In genomic region chr19:41309225-41310030, GRCh38 we compare ENCODE assay signal across 8 cellular contexts. TPM values are rescaled to one million over a fixed set of nuclear protein-coding genes. Genes with fewer than 3 reads are reported as not detected.
DNase-seq lines count a peak whose midpoint lies in the region; ATAC-seq and TF ChIP-seq lines count a peak whose summit lies in the region.

No MANE protein-coding gene starts in this region.

- H3K27me3 Mint-ChIP-seq in activated naive CD8-positive, alpha-beta T cell treated with anti-CD3 and anti-CD28 coated beads, Interleukin-2, amount 10 ng/mL, durations not matched to agents 7 days and 5 days = no peaks in the 10 kb centered on the region

- ATAC-seq in HG03439 (IDR thresholded peaks at IDR 0.05; ENCODE audit: unreplicated experiment) = peak; percentile 3
- ATAC-seq in activated naive CD8-positive, alpha-beta T cell treated with anti-CD3 and anti-CD28 coated beads, Interleukin-2, amount 10 ng/mL, durations not matched to agents 7 days and 5 days (ENCODE audit: low read depth) = no peak

- no peak for TF ChIP-seq CTCF in AG04449 (IDR thresholded peaks at IDR 0.05; ENCODE audit: insufficient read depth, low read length, missing control alignments)

- peak overlapping the region; percentile 96 for H3K27ac Mint-ChIP-seq in activated naive CD8-positive, alpha-beta T cell treated with anti-CD3 and anti-CD28 coated beads, Interleukin-2, amount 10 ng/mL, durations not matched to agents 7 days and 5 days

- POLR2A ChIA-PET in AG04449 (lab: Yijun Ruan, JAX) = interaction anchor here (0.6 to 2.4 kb wide), 8 partner anchors 11 to 105 kb away, joined by 3 to 9 read pairs (median 4); no protein-coding TSS in a partner anchor
- POLR2A ChIA-PET in activated naive CD8-positive, alpha-beta T cell treated with anti-CD3 and anti-CD28 coated beads, Interleukin-2, amount 10 ng/mL, durations not matched to agents 7 days and 5 days (lab: Charles Lee) = interaction anchor here (0.7 to 14.7 kb wide), 19 partner anchors 10 to 161 kb away, joined by 3 to 195 read pairs (median 5); partner anchors contain the start of genes B9D2, HNRNPUL1 and TGFB1

- peaks cover 58% of the 10 kb centered on the region for H3K4me1 Mint-ChIP-seq in activated naive CD8-positive, alpha-beta T cell treated with anti-CD3 and anti-CD28 coated beads, Interleukin-2, amount 10 ng/mL, durations not matched to agents 7 days and 5 days

- H3K9me3 Mint-ChIP-seq in activated naive CD8-positive, alpha-beta T cell treated with anti-CD3 and anti-CD28 coated beads, Interleukin-2, amount 10 ng/mL, durations not matched to agents 7 days and 5 days = no peaks in the 10 kb centered on the region

- peaks cover 19% of the 10 kb centered on the region for H3K36me3 ChIP-seq in iPS DF 6.9 (ENCODE audit: control insufficient read depth, insufficient read depth, low read length)

- H3K4me3 ChIP-seq in AG04449 (ENCODE audit: low read depth, low read length) (peak overlapping the region; percentile 92), iPS DF 6.9 (ENCODE audit: low read length) (peak overlapping the region; percentile 83; the same call in 1 of the 2 replicates), skin epidermis (peak overlapping the region; percentile 50 to 80 (median 68))

- no CpG with 5 or more reads among the region's 23 CpGs for WGBS in iPS DF 6.9 (ENCODE audit: insufficient coverage, insufficient read length)

- peak overlapping the region; percentile 91 for H3K4me3 Mint-ChIP-seq in activated naive CD8-positive, alpha-beta T cell treated with anti-CD3 and anti-CD28 coated beads, Interleukin-2, amount 10 ng/mL, durations not matched to agents 7 days and 5 days

- no peaks in the 10 kb centered on the region; the same call in 1 of the 2 replicates for H3K27me3 ChIP-seq in iPS DF 6.9 (ENCODE audit: control insufficient read depth, insufficient read depth, low read length)

- H3K27ac ChIP-seq in iPS DF 6.9 (ENCODE audit: low read length) (no peak overlapping the region), skin epidermis (peak overlapping the region; percentile 69 to 99 (median 96))

- peaks cover 29% of the 10 kb centered on the region for H3K36me3 Mint-ChIP-seq in activated naive CD8-positive, alpha-beta T cell treated with anti-CD3 and anti-CD28 coated beads, Interleukin-2, amount 10 ng/mL, durations not matched to agents 7 days and 5 days

- no peaks in the 10 kb centered on the region for H3K9me3 ChIP-seq in iPS DF 6.9 (ENCODE audit: control insufficient read depth, insufficient read depth, low read length)

- 0 out of 2 replicates have a peak, but pooled peaks cover 3% of the 10 kb centered on the region for H3K4me1 ChIP-seq in iPS DF 6.9 (ENCODE audit: control insufficient read depth, insufficient read depth, low read length)

- CTCF ChIA-PET in AG04449 (lab: Yijun Ruan, JAX) = interaction anchor here (0.9 to 7.1 kb wide), 38 partner anchors 8 to 335 kb away, joined by 3 to 164 read pairs (median 8); partner anchors contain the start of genes AXL, HNRNPUL1 and TGFB1

- no peak for DNase-seq in AG04449 (ENCODE audit: low read depth, low spot score)
- DNase-seq in activated naive CD8-positive, alpha-beta T cell treated with anti-CD3 and anti-CD28 coated beads, Interleukin-2, amount 10 ng/mL, durations not matched to agents 7 days and 5 days = no peak
- DNase-seq in iPS DF 6.9 (ENCODE audit: low read depth, low spot score) = no peak
- DNase-seq in effector CD8-positive, alpha-beta T cell (lab: John Stamatoyannopoulos, UW) = no peak
- no peak for DNase-seq in NCI-H510A treated with DMSO at 0.1 percent for 48 hours (lab: John Stamatoyannopoulos, UW)
- DNase-seq in RKO (ENCODE audit: low spot score) = no peak

RNA-seq across cellular contexts. Expression of gene CCDC97, which starts 0.5 kb away (rescaled TPM):
- 10 to 100 TPM; 37.8 to 40.8 TPM for total RNA-seq in activated naive CD8-positive, alpha-beta T cell treated with anti-CD3 and anti-CD28 coated beads, Interleukin-2, amount 10 ng/mL, durations not matched to agents 7 days and 5 days

RNA-seq across cellular contexts. Expression of gene TGFB1, which starts 44.3 kb away (rescaled TPM):
- 100 to 1,000 TPM; 172 to 179 TPM for total RNA-seq in activated naive CD8-positive, alpha-beta T cell treated with anti-CD3 and anti-CD28 coated beads, Interleukin-2, amount 10 ng/mL, durations not matched to agents 7 days and 5 days

RNA-seq across cellular contexts. Expression of gene HNRNPUL1, which starts 45.3 kb away (rescaled TPM):
- 100 to 1,000 TPM; 301 to 333 TPM for total RNA-seq in activated naive CD8-positive, alpha-beta T cell treated with anti-CD3 and anti-CD28 coated beads, Interleukin-2, amount 10 ng/mL, durations not matched to agents 7 days and 5 days

RNA-seq across cellular contexts. Expression of gene B9D2, which starts 54.5 kb away (rescaled TPM):
- total RNA-seq in activated naive CD8-positive, alpha-beta T cell treated with anti-CD3 and anti-CD28 coated beads, Interleukin-2, amount 10 ng/mL, durations not matched to agents 7 days and 5 days = 10 to 100 TPM; 11.5 to 13.0 TPM
